Comparison of ENCODE assay signal across 12 cellular contexts in the genomic region with DNA sequence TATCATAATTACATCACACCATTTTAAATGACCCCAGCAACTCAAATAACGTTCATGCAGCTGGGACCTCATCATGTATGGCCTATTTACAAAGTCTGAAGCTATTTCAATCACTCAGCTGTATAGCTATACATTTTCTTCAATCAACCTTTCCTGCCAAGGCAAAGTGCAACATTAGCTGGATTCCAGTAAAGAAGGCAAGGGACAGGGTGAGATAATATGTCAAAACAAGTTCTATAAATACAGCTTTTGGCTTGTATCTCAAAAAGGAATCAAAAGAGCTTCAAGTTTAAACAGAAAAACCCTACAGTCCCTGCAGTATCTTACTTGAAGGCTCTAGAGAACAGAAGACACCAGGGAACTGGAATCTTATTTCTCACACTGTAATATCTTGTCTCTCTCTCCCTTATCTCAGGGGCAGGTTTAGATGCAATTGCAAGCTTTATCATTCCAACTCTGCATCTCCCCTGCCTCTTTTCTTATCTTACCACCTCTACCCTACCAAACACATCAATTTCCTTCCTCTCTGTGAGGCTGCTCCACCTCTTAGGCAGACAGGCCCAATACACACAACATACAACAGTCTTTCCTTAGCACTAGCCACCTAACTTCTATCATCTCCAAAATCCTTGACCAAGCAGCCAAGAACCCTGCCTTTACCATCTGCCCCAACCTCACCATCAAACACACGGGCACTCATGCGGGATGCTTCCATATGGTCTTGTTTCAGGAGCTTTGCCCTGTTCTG. TPM values are rescaled to one million over a fixed set of nuclear protein-coding genes. Genes with fewer than 3 reads are reported as not detected.
DNase-seq lines count a peak whose midpoint lies in the region; ATAC-seq, FAIRE-seq and TF ChIP-seq lines count a peak whose summit lies in the region.
"Had no signal": no experiment of that assay in that cellular context is flagged by ENCODE, and none has a peak within 500 bp of the region (broad histone marks: within the 10 kb centered on the region; RNA-seq: fewer than 3 reads in every experiment).

No MANE protein-coding gene starts in this region.

- H4K20me1 ChIP-seq in endothelial cell of umbilical vein (replicated peaks; ENCODE audit: control insufficient read depth, extremely low read depth, insufficient read depth, low read length) = peaks cover 3% of the 10 kb centered on the region

- no peak overlapping the region for H3K4me2 ChIP-seq in endothelial cell of umbilical vein (ENCODE audit: insufficient read depth, low read length)

- H3K36me3 ChIP-seq in endothelial cell of umbilical vein (ENCODE audit: control insufficient read depth in 2 of 2, extremely low read depth in 1 of 2, insufficient read depth in 2 of 2, low read length in 2 of 2) = no peaks in the 10 kb centered on the region
- H3K36me3 ChIP-seq in spleen = peaks cover 0 to 10% (median 0%) of the 10 kb centered on the region in 6 donors
- peaks cover 0 to 3% (median 0%) of the 10 kb centered on the region in 3 donors for H3K36me3 ChIP-seq in Peyer's patch
- H3K36me3 ChIP-seq: right atrium auricular region had no signal

- no peak overlapping the region for H3K9ac ChIP-seq in endothelial cell of umbilical vein (replicated peaks; ENCODE audit: extremely low read depth, insufficient read depth, low read length)

- no peaks in the 10 kb centered on the region for H3K27me3 Mint-ChIP-seq in activated CD4-positive, alpha-beta T cell treated with anti-CD3 and anti-CD28 coated beads, Interleukin-2, amount 10 ng/mL, durations not matched to agents 7 days and 5 days
- H3K27me3 Mint-ChIP-seq in T-cell = no peaks in the 10 kb centered on the region

- peaks cover 69% of the 10 kb centered on the region for H3K4me1 Mint-ChIP-seq in activated CD4-positive, alpha-beta T cell treated with anti-CD3 and anti-CD28 coated beads, Interleukin-2, amount 10 ng/mL, durations not matched to agents 7 days and 5 days
- peaks cover 74 to 88% (median 86%) of the 10 kb centered on the region in 3 donors for H3K4me1 Mint-ChIP-seq in T-cell

- POLR2A ChIA-PET in activated CD4-positive, alpha-beta T cell treated with anti-CD3 and anti-CD28 coated beads, Interleukin-2, amount 10 ng/mL, durations not matched to agents 7 days and 5 days (lab: Charles Lee) = no interaction called here
- POLR2A ChIA-PET in T-cell (lab: Charles Lee) = interaction anchor here (0.6 to 1.0 kb wide), 4 partner anchors 12 to 933 kb away, joined by 3 to 8 read pairs (median 4); no protein-coding TSS in a partner anchor
- POLR2A ChIA-PET in endothelial cell of umbilical vein (lab: Charles Lee) = no interaction called here

- H3K27me3 ChIP-seq in endothelial cell of umbilical vein (ENCODE audit: control insufficient read depth in 2 of 2, insufficient read depth in 2 of 2, low read length in 2 of 2) (no peaks in the 10 kb centered on the region), spleen (replicated peaks in 1 of 7) (no peaks in the 10 kb centered on the region), Peyer's patch (no peaks in the 10 kb centered on the region)
- H3K27me3 ChIP-seq: right atrium auricular region had no signal

- 18 to 37% (median 29%) methylated on average over 3 of the region's 3 CpGs for WGBS in spleen, 5 donors

- no peaks in the 10 kb centered on the region for H3K9me3 Mint-ChIP-seq in activated CD4-positive, alpha-beta T cell treated with anti-CD3 and anti-CD28 coated beads, Interleukin-2, amount 10 ng/mL, durations not matched to agents 7 days and 5 days
- H3K9me3 Mint-ChIP-seq in T-cell = no peaks in the 10 kb centered on the region

- no peak overlapping the region for H3K27ac ChIP-seq in endothelial cell of umbilical vein (ENCODE audit: insufficient read depth, low read depth, low read length)
- peak overlapping the region in 7 of 8 donors; percentile 22 to 76 (median 54) for H3K27ac ChIP-seq in spleen
- no peak overlapping the region for H3K27ac ChIP-seq in Peyer's patch
- H3K27ac ChIP-seq: right atrium auricular region had no signal

- peak in 1 of 4 experiments; percentile 45 for ATAC-seq in T-cell (replicated peaks in 1 of 4)

- peak overlapping the region; percentile 60 for H3K27ac Mint-ChIP-seq in activated CD4-positive, alpha-beta T cell treated with anti-CD3 and anti-CD28 coated beads, Interleukin-2, amount 10 ng/mL, durations not matched to agents 7 days and 5 days
- peak overlapping the region; percentile 47 to 52 for H3K27ac Mint-ChIP-seq in T-cell

- dilution Hi-C loops in endothelial cell of umbilical vein (cut with MboI; ENCODE audit: extremely low pct_ligation_motif_present, low sequenced_read_pairs) = no loop called here

- CTCF ChIA-PET in activated CD4-positive, alpha-beta T cell treated with anti-CD3 and anti-CD28 coated beads, Interleukin-2, amount 10 ng/mL, durations not matched to agents 7 days and 5 days (lab: Charles Lee) = interaction anchor here (1.0 to 3.3 kb wide), 4 partner anchors 9 to 51 kb away, joined by 3 to 15 read pairs (median 4); no protein-coding TSS in a partner anchor
- CTCF ChIA-PET in T-cell (lab: Charles Lee) = interaction anchor here (0.6 to 1.6 kb wide), 2 partner anchors 9 to 234 kb away, joined by 4 to 9 read pairs; no protein-coding TSS in a partner anchor
- CTCF ChIA-PET in endothelial cell of umbilical vein (lab: Charles Lee) = interaction anchor here (0.6 to 1.8 kb wide), 8 partner anchors 9 to 64 kb away, joined by 3 to 5 read pairs (median 3); no protein-coding TSS in a partner anchor

- TF ChIP-seq POLR2A in endothelial cell of umbilical vein (IDR thresholded peaks at IDR 0.05; ENCODE audit: low read depth, low read length) (no peak), spleen (IDR thresholded peaks at IDR 0.05) (no peak), Peyer's patch (IDR thresholded peaks at IDR 0.05) (no peak)

- no TSS peak for BruUV-seq in endothelial cell of umbilical vein (replicated peaks; lab: Mats Ljungman, UMichigan)

- H3K4me3 Mint-ChIP-seq in activated CD4-positive, alpha-beta T cell treated with anti-CD3 and anti-CD28 coated beads, Interleukin-2, amount 10 ng/mL, durations not matched to agents 7 days and 5 days = no peak overlapping the region
- H3K4me3 Mint-ChIP-seq in T-cell = peak overlapping the region in 2 of 3 donors; percentile 2 to 3

- TF ChIP-seq CTCF in endothelial cell of umbilical vein (IDR thresholded peaks at IDR 0.05; ENCODE audit: extremely low read depth in 1 of 2, insufficient read depth in 1 of 2, low read depth in 1 of 2, low read length in 2 of 2) (no peak), spleen (IDR thresholded peaks at IDR 0.05 in 8 of 11, conservative IDR thresholded peaks at IDR 0.05 in 3 of 11) (no peak), Peyer's patch (IDR thresholded peaks at IDR 0.05) (no peak)

- FAIRE-seq in endothelial cell of umbilical vein (lab: Jason Lieb, UNC) = no peak

- H2AFZ ChIP-seq in endothelial cell of umbilical vein (ENCODE audit: low read depth, low read length) = no peak overlapping the region

- H3K4me1 ChIP-seq in endothelial cell of umbilical vein (ENCODE audit: control insufficient read depth, extremely low read depth, insufficient read depth, low read length) = peaks cover 26% of the 10 kb centered on the region
- peaks cover 52 to 100% (median 92%) of the 10 kb centered on the region in 6 donors for H3K4me1 ChIP-seq in spleen
- H3K4me1 ChIP-seq in Peyer's patch = peaks cover 0 to 68% (median 20%) of the 10 kb centered on the region in 4 donors

- intact Hi-C loops in endothelial cell of umbilical vein (cut with micrococcal nuclease) (no loop called here), spleen (cut with DNase I; ENCODE audit: low total_unique reads) (no loop called here)

- peaks cover 94% of the 10 kb centered on the region for H3K79me2 ChIP-seq in endothelial cell of umbilical vein (ENCODE audit: control insufficient read depth, insufficient read depth, low read length)

- H3K4me3 ChIP-seq in endothelial cell of umbilical vein (replicated peaks in 1 of 3; ENCODE audit: insufficient read depth in 1 of 3, low read depth in 1 of 3, low read length in 3 of 3) (no peak overlapping the region), spleen (peak overlapping the region in 1 of 8 donors; percentile 10), Peyer's patch (no peak overlapping the region)
- H3K4me3 ChIP-seq: right atrium auricular region had no signal

- H3K9me3 ChIP-seq in endothelial cell of umbilical vein (replicated peaks; ENCODE audit: control insufficient read depth, insufficient read depth, low read length) (no peaks in the 10 kb centered on the region), spleen (no peaks in the 10 kb centered on the region), Peyer's patch (no peaks in the 10 kb centered on the region)
- H3K9me3 ChIP-seq: right atrium auricular region had no signal

- H3K9me1 ChIP-seq in endothelial cell of umbilical vein (replicated peaks; ENCODE audit: control insufficient read depth, extremely low read depth, insufficient read depth, low read length) = no peaks in the 10 kb centered on the region

- H3K36me3 Mint-ChIP-seq in activated CD4-positive, alpha-beta T cell treated with anti-CD3 and anti-CD28 coated beads, Interleukin-2, amount 10 ng/mL, durations not matched to agents 7 days and 5 days (ENCODE audit: low read depth) = peaks cover 11% of the 10 kb centered on the region
- H3K36me3 Mint-ChIP-seq in T-cell = peaks cover 6% of the 10 kb centered on the region

- no peak for DNase-seq in activated CD4-positive, alpha-beta T cell treated with anti-CD3 and anti-CD28 coated beads, Interleukin-2, amount 10 ng/mL, durations not matched to agents 7 days and 5 days
- DNase-seq in activated CD4-positive, alpha-beta T cell treated with anti-CD3 and anti-CD28 coated beads, Interleukin-2, amount 50 U/mL, for 1 hour = no peak
- DNase-seq in T-cell (no peak), endothelial cell of umbilical vein (ENCODE audit: low read depth, low spot score) (peak; percentile 44), spleen (no peak), NCI-H226 (no peak), Peyer's patch (no peak)
- no peak for DNase-seq in activated effector memory CD4-positive, alpha-beta T cell treated with Interleukin-2 at 50 U/mL for 16 hours
- DNase-seq: activated CD8-positive, alpha-beta memory T cell treated with anti-CD3 and anti-CD28 coated beads, Interleukin-2, amount 50 U/mL, for 4 hours; NCI-H1048; SHP77 treated with DMSO at 0.1 percent for 48 hours had no signal

RNA-seq across cellular contexts. Expression of a gene that starts 34.5 kb away (rescaled TPM):
- 100 to 1,000 TPM; 102 to 105 TPM for total RNA-seq in activated CD4-positive, alpha-beta T cell treated with anti-CD3 and anti-CD28 coated beads, Interleukin-2, amount 10 ng/mL, durations not matched to agents 7 days and 5 days
- total RNA-seq in T-cell (100 to 1,000 TPM; 109 to 124 (median 123) TPM), endothelial cell of umbilical vein (113 and 120 TPM in 2 replicates), spleen (100 to 1,000 TPM; 107 to 171 (median 122) TPM), Peyer's patch (100 to 1,000 TPM in 3 of 4 donors, 10 to 100 TPM in 1; 90.7 to 134 (median 121) TPM)
- polyA plus RNA-seq in endothelial cell of umbilical vein (58.9 and 66.3 TPM in 2 replicates), spleen (10 to 100 TPM; 18.5 to 39.2 (median 30.9) TPM)
- 52.2 and 55.2 TPM in 2 replicates for polyA plus RNA-seq in endothelial cell of umbilical vein (2011; cell fraction: cytosol; rRNA removed)
- polyA plus RNA-seq in endothelial cell of umbilical vein (2011; cell fraction: nucleus; rRNA removed) = 216 and 240 TPM in 2 replicates
- polyA plus RNA-seq in endothelial cell of umbilical vein (2012) = 43.3 and 54.4 TPM in 2 replicates
- polyA minus RNA-seq in endothelial cell of umbilical vein = 176 and 197 TPM in 2 replicates
- polyA minus RNA-seq in endothelial cell of umbilical vein (2011; cell fraction: cytosol; rRNA and poly(A)+ RNA removed) = 103 TPM
- polyA minus RNA-seq in endothelial cell of umbilical vein (2011; cell fraction: nucleus; rRNA and poly(A)+ RNA removed) = 155 and 226 TPM in 2 replicates

RNA-seq across cellular contexts. Expression of a gene that starts 47.0 kb away (rescaled TPM):
- 10 to 100 TPM; 34.2 to 40.5 TPM for total RNA-seq in activated CD4-positive, alpha-beta T cell treated with anti-CD3 and anti-CD28 coated beads, Interleukin-2, amount 10 ng/mL, durations not matched to agents 7 days and 5 days
- total RNA-seq in T-cell (10 to 100 TPM; 14.9 to 25.3 (median 25.0) TPM), endothelial cell of umbilical vein (44.6 and 46.6 TPM in 2 replicates), spleen (100 to 1,000 TPM in 1 of 7 donors, 10 to 100 TPM in 6; 26.1 to 101 (median 30.6) TPM), Peyer's patch (10 to 100 TPM; 43.1 to 80.9 (median 65.8) TPM)
- polyA plus RNA-seq in endothelial cell of umbilical vein (83.1 and 96.9 TPM in 2 replicates), spleen (10 to 100 TPM; 40.9 to 55.2 (median 47.4) TPM)
- 70.8 and 74.0 TPM in 2 replicates for polyA plus RNA-seq in endothelial cell of umbilical vein (2011; cell fraction: cytosol; rRNA removed)
- polyA plus RNA-seq in endothelial cell of umbilical vein (2011; cell fraction: nucleus; rRNA removed) = 28.3 and 30.6 TPM in 2 replicates
- 70.0 and 70.7 TPM in 2 replicates for polyA plus RNA-seq in endothelial cell of umbilical vein (2012)
- polyA minus RNA-seq in endothelial cell of umbilical vein = 33.3 and 35.8 TPM in 2 replicates
- 57.6 TPM for polyA minus RNA-seq in endothelial cell of umbilical vein (2011; cell fraction: cytosol; rRNA and poly(A)+ RNA removed)
- 14.7 and 16.0 TPM in 2 replicates for polyA minus RNA-seq in endothelial cell of umbilical vein (2011; cell fraction: nucleus; rRNA and poly(A)+ RNA removed)

Comparison
In these comparisons a context has a peak if more than half of its experiments do, and no peak if none do; other contexts are left out.
1. H3K27ac ChIP-seq: peak in spleen (7 of 8); none in endothelial cell of umbilical vein (single experiment) and Peyer's patch (0 of 4).
2. POLR2A ChIA-PET loops: an anchor here in T-cell (0.6 to 1.0 kb wide); none called in activated CD4-positive, alpha-beta T cell treated with anti-CD3 and anti-CD28 coated beads, Interleukin-2, amount 10 ng/mL, durations not matched to agents 7 days and 5 days and endothelial cell of umbilical vein.